20 cellular contexts compared by ENCODE assay signal in genomic region chr4:5639556-5639955, GRCh38.
A peak's percentile ranks its signal among the peaks of the same experiment; 100 is the strongest.
DNase-seq lines count a peak whose midpoint lies in the region; ATAC-seq and TF ChIP-seq lines count a peak whose summit lies in the region.
"Had no signal": no experiment of that assay in that cellular context is flagged by ENCODE, and none has a peak within 500 bp of the region (broad histone marks: within the 10 kb centered on the region; RNA-seq: fewer than 3 reads in every experiment).

No MANE protein-coding gene starts in this region.

- H3F3A ChIP-seq in smooth muscle cell (ENCODE audit: low read depth): no peaks in the 10 kb centered on the region

- peak overlapping the region; percentile 29; the same call in 1 of the 2 replicates for H3K23ac ChIP-seq in IMR-90 (ENCODE audit: low read depth, low read length)
- H3K23ac ChIP-seq in mesenchymal stem cell (ENCODE audit: low read length in 2 of 2): no peak overlapping the region

- no peaks in the 10 kb centered on the region for H3K36me3 Mint-ChIP-seq in T-cell
- H3K36me3 Mint-ChIP-seq in endothelial cell (ENCODE audit: low read depth, unreplicated experiment): peaks cover 12% of the 10 kb centered on the region
- H3K36me3 Mint-ChIP-seq: IgD-negative memory B cell had no signal

- WGBS in IMR-90 (ENCODE audit: extremely low coverage in 2 of 2, insufficient read length in 1 of 2), 2 experiments: no CpG with 5 or more reads among the region's 3 CpGs
- WGBS in mesenchymal stem cell: 100% methylated on average over 2 of the region's 3 CpGs
- WGBS in smooth muscle cell (ENCODE audit: low lambda C conversion rate): 96% methylated on average over 3 of the region's 3 CpGs

- H4K8ac ChIP-seq in IMR-90 (ENCODE audit: low read depth in 2 of 2, low read length in 2 of 2): peak overlapping the region in 1 of 2 experiments; percentile 3; a peak in 2 of 4 replicates
- no peak overlapping the region for H4K8ac ChIP-seq in mesenchymal stem cell (ENCODE audit: low read length)

- H3K9ac ChIP-seq in IMR-90 (ENCODE audit: low read depth, low read length): no peak overlapping the region
- H3K9ac ChIP-seq in mesenchymal stem cell (ENCODE audit: low read length): peak overlapping the region; percentile 59
- no peak overlapping the region for H3K9ac ChIP-seq in smooth muscle cell (ENCODE audit: low read depth)

- H4K91ac ChIP-seq in IMR-90 (ENCODE audit: insufficient read depth, low read depth, low read length): peak overlapping the region; percentile 1; the same call in 1 of the 2 replicates
- H4K91ac ChIP-seq in mesenchymal stem cell (ENCODE audit: low read length): no peak overlapping the region

- H3K18ac ChIP-seq in IMR-90 (ENCODE audit: low read depth, low read length) (peak overlapping the region; percentile 8; the same call in 1 of the 2 replicates), mesenchymal stem cell (ENCODE audit: low read depth in 1 of 2, low read length in 2 of 2) (peak overlapping the region in 1 of 2 experiments; percentile 91)

- H3K27me3 ChIP-seq in IMR-90 (ENCODE audit: control insufficient read depth, insufficient read depth, low read length) (no peaks in the 10 kb centered on the region), mesenchymal stem cell (ENCODE audit: control insufficient read depth in 1 of 2, insufficient read depth in 1 of 2, low read length in 2 of 2) (no peaks in the 10 kb centered on the region), smooth muscle cell (ENCODE audit: low read depth) (no peaks in the 10 kb centered on the region)

- H2BK5ac ChIP-seq in IMR-90 (ENCODE audit: low read depth, low read length, poor library complexity, severe bottlenecking) (peak overlapping the region; percentile 79), mesenchymal stem cell (ENCODE audit: low read depth, low read length, poor library complexity, severe bottlenecking) (no peak overlapping the region)

- no peak overlapping the region for H2BK12ac ChIP-seq in mesenchymal stem cell (ENCODE audit: low read length in 2 of 2)

- H3K4ac ChIP-seq in IMR-90 (ENCODE audit: low read depth, low read length) (peak overlapping the region; percentile 10), mesenchymal stem cell (ENCODE audit: low read depth in 1 of 2, low read length in 2 of 2) (peak overlapping the region in 1 of 2 experiments; percentile 3)

- H3K4me1 Mint-ChIP-seq in T-cell (no peaks in the 10 kb centered on the region), endothelial cell (ENCODE audit: unreplicated experiment) (no peaks in the 10 kb centered on the region)

- peaks cover 13% of the 10 kb centered on the region for H3K9me1 ChIP-seq in IMR-90 (ENCODE audit: insufficient read depth, low read length)

- CTCF ChIA-PET in IMR-90 (lab: Yijun Ruan, JAX): interaction anchor here (1.2 kb wide), 1 partner anchor 75 kb away, joined by 3 read pairs; no protein-coding TSS in a partner anchor
- CTCF ChIA-PET in T-cell (lab: Charles Lee): no interaction called here

- H4K20me1 ChIP-seq in IMR-90 (ENCODE audit: insufficient read depth, low read length) (no peaks in the 10 kb centered on the region), smooth muscle cell (ENCODE audit: low read depth) (no peaks in the 10 kb centered on the region)

- peak overlapping the region; percentile 70; the same call in 1 of the 2 replicates for H2AK5ac ChIP-seq in IMR-90 (ENCODE audit: low read depth, low read length)
- H2AK5ac ChIP-seq in mesenchymal stem cell (ENCODE audit: low read length, severe bottlenecking): no peak overlapping the region

- no peak for DNase-seq in IMR-90
- peak; percentile 55 for DNase-seq in SK-MEL-5 (ENCODE audit: low read depth, low spot score)
- no peak for DNase-seq in mesenchymal stem cell
- no peak for DNase-seq in smooth muscle cell (lab: John Stamatoyannopoulos, UW; ENCODE audit: unreplicated experiment)
- no peak for DNase-seq in T-cell
- no peak for DNase-seq in endothelial cell (ENCODE audit: low spot score)
- DNase-seq: Caco-2; CD4-positive, alpha-beta T cell; DMS 273 treated with DMSO at 0.1 percent for 48 hours; DMS79 treated with DMSO at 0.1 percent for 48 hours; H9; NCI-H1694 treated with DMSO at 0.1 percent for 48 hours; NCI-H2081 treated with DMSO at 0.1 percent for 48 hours; NCI-H2171 treated with DMSO at 0.1 percent for 48 hours; NCI-H524 treated with DMSO at 0.1 percent for 48 hours; NCI-H82; SHP77 had no signal

- H3K4me3 Mint-ChIP-seq in T-cell (no peak overlapping the region), endothelial cell (ENCODE audit: unreplicated experiment) (no peak overlapping the region)
- H3K4me3 Mint-ChIP-seq: CD4-positive, alpha-beta T cell; H9; IgD-negative memory B cell had no signal

- in situ Hi-C loops in IMR-90 (cut with MboI; ENCODE audit: low sequenced_read_pairs): no loop called here
- in situ Hi-C loops in SK-MEL-5 (cut with HindIII; ENCODE audit: low pct_unique_long_range_greater_than_20kb, low sequenced_read_pairs): no loop called here

- TF ChIP-seq CTCF in IMR-90 (conservative IDR thresholded peaks at IDR 0.05; ENCODE audit: low read depth, low read length) (no peak), smooth muscle cell (IDR thresholded peaks at IDR 0.05; ENCODE audit: borderline replicate concordance, insufficient read depth, poor library complexity, severe bottlenecking) (no peak), endothelial cell (IDR thresholded peaks at IDR 0.05; ENCODE audit: unreplicated experiment) (no peak)

- peaks cover 15% of the 10 kb centered on the region for H3K4me1 ChIP-seq in IMR-90 (ENCODE audit: control insufficient read depth, insufficient read depth, low read length)
- peaks cover 8% of the 10 kb centered on the region for H3K4me1 ChIP-seq in mesenchymal stem cell (ENCODE audit: control insufficient read depth, insufficient read depth, low read depth, low read length)
- H3K4me1 ChIP-seq in smooth muscle cell (ENCODE audit: low read depth): no peaks in the 10 kb centered on the region
- H3K4me1 ChIP-seq: Caco-2 had no signal

- H3K4me3 ChIP-seq in IMR-90 (ENCODE audit: insufficient read depth, low read depth, low read length): no peak overlapping the region
- H3K4me3 ChIP-seq in mesenchymal stem cell (ENCODE audit: insufficient read depth in 1 of 2, low read depth in 1 of 2, low read length in 2 of 2): no peak overlapping the region
- H3K4me3 ChIP-seq in smooth muscle cell: no peak overlapping the region
- H3K4me3 ChIP-seq: SK-N-MC had no signal

- H3K36me3 ChIP-seq in IMR-90 (ENCODE audit: control insufficient read depth, insufficient read depth, low read length): peaks cover 15% of the 10 kb centered on the region
- peaks cover 15 to 57% of the 10 kb centered on the region in 2 experiments for H3K36me3 ChIP-seq in mesenchymal stem cell (ENCODE audit: control insufficient read depth in 1 of 2, insufficient read depth in 2 of 2, low read depth in 1 of 2, low read length in 2 of 2)
- peaks cover 14% of the 10 kb centered on the region for H3K36me3 ChIP-seq in smooth muscle cell (ENCODE audit: low read depth)

- ATAC-seq in IMR-90 (ENCODE audit: low read depth) (no peak), HG03025 (IDR thresholded peaks at IDR 0.05; ENCODE audit: low FRiP score, unreplicated experiment) (no peak), T-cell (replicated peaks in 1 of 4) (no peak)

- H3K9me3 Mint-ChIP-seq in T-cell (peaks cover 0 to 3% (median 2%) of the 10 kb centered on the region in 3 donors), endothelial cell (ENCODE audit: unreplicated experiment) (no peaks in the 10 kb centered on the region)
- H3K9me3 Mint-ChIP-seq: CD4-positive, alpha-beta T cell; H9 had no signal

- H3K14ac ChIP-seq in IMR-90 (replicated peaks; ENCODE audit: low read depth, low read length): 0 out of 2 replicates have a peak overlapping the region, but pooled peaks have one; percentile 33
- H3K14ac ChIP-seq in mesenchymal stem cell (ENCODE audit: low read length in 2 of 2): peak overlapping the region in 1 of 2 experiments; percentile 6

- H2AK9ac ChIP-seq in IMR-90 (replicated peaks; ENCODE audit: low read depth, low read length, poor library complexity): no peak overlapping the region

- H4K5ac ChIP-seq in IMR-90 (ENCODE audit: low read depth, low read length): no peak overlapping the region; the same call in 1 of the 2 replicates

- H3K4me2 ChIP-seq in IMR-90 (ENCODE audit: low read depth, low read length): no peak overlapping the region
- no peak overlapping the region for H3K4me2 ChIP-seq in mesenchymal stem cell (ENCODE audit: low read length, poor library complexity, severe bottlenecking)
- H3K4me2 ChIP-seq in smooth muscle cell: no peak overlapping the region

- TF ChIP-seq POLR2A in IMR-90 (IDR thresholded peaks at IDR 0.05; ENCODE audit: low read depth, low read length): no peak

- H3K27ac Mint-ChIP-seq in T-cell: no peak overlapping the region
- no peak overlapping the region for H3K27ac Mint-ChIP-seq in endothelial cell (ENCODE audit: unreplicated experiment)
- H3K27ac Mint-ChIP-seq: CD4-positive, alpha-beta T cell; H9; IgD-negative memory B cell had no signal

- H2BK15ac ChIP-seq in IMR-90 (ENCODE audit: low read depth, low read length) (0 out of 3 replicates have a peak overlapping the region, but pooled peaks have one; percentile 3), mesenchymal stem cell (ENCODE audit: low read depth, poor library complexity, severe bottlenecking) (no peak overlapping the region)

- H3K79me1 ChIP-seq in IMR-90 (ENCODE audit: low read depth in 1 of 2, low read length in 2 of 2) (peaks cover 0 to 9% of the 10 kb centered on the region in 2 experiments; a peak in 2 of 4 replicates), mesenchymal stem cell (replicated peaks; ENCODE audit: low read length, poor library complexity, severe bottlenecking) (no peaks in the 10 kb centered on the region)

- H2BK120ac ChIP-seq in IMR-90 (ENCODE audit: low read depth, low read length) (peak overlapping the region; percentile 81), mesenchymal stem cell (ENCODE audit: low read depth, low read length) (no peak overlapping the region)

- POLR2A ChIA-PET in IMR-90 (lab: Charles Lee; ENCODE audit: unreplicated experiment) (no interaction called here), T-cell (lab: Charles Lee) (no interaction called here)

- H3K27ac ChIP-seq in IMR-90 (ENCODE audit: insufficient read depth, low read length): no peak overlapping the region
- no peak overlapping the region for H3K27ac ChIP-seq in mesenchymal stem cell (ENCODE audit: low read length, poor library complexity, severe bottlenecking)
- H3K27ac ChIP-seq in smooth muscle cell (ENCODE audit: low read depth): peak overlapping the region; percentile 83
- H3K27ac ChIP-seq: SK-N-MC had no signal

- H3K9me3 ChIP-seq in IMR-90 (ENCODE audit: control insufficient read depth, insufficient read depth, low read length) (no peaks in the 10 kb centered on the region), mesenchymal stem cell (ENCODE audit: control insufficient read depth, low read length) (no peaks in the 10 kb centered on the region), smooth muscle cell (replicated peaks; ENCODE audit: low read depth) (no peaks in the 10 kb centered on the region)
- H3K9me3 ChIP-seq: Caco-2 had no signal

- no peaks in the 10 kb centered on the region for H3K27me3 Mint-ChIP-seq in T-cell
- H3K27me3 Mint-ChIP-seq in endothelial cell (ENCODE audit: unreplicated experiment): no peaks in the 10 kb centered on the region
- H3K27me3 Mint-ChIP-seq: CD4-positive, alpha-beta T cell; IgD-negative memory B cell had no signal

- H2AFZ ChIP-seq in IMR-90 (replicated peaks; ENCODE audit: low read length, poor library complexity) (no peak overlapping the region), mesenchymal stem cell (ENCODE audit: low read depth, low read length) (no peak overlapping the region), smooth muscle cell (ENCODE audit: low read depth) (no peak overlapping the region)

- peak overlapping the region; percentile 72 for H2BK20ac ChIP-seq in IMR-90 (ENCODE audit: low read depth, low read length)

- no peak overlapping the region for H3K56ac ChIP-seq in IMR-90 (ENCODE audit: extremely low read depth, insufficient read depth, low read length)

- dilution Hi-C loops in IMR-90 (cut with HindIII; ENCODE audit: low sequenced_read_pairs, unreplicated experiment): no loop called here

- intact Hi-C loops in IMR-90 (cut with micrococcal nuclease): loop anchor here (5.0 kb wide), 2 partner anchors 153 to 602 kb away; no protein-coding TSS in a partner anchor

- no TSS peak for BruUV-seq in IMR-90 (replicated peaks; lab: Mats Ljungman, UMichigan)

- H3K79me2 ChIP-seq in smooth muscle cell (ENCODE audit: low read depth): no peaks in the 10 kb centered on the region

- no peak for TF ChIP-seq RAD21 in IMR-90 (IDR thresholded peaks at IDR 0.05; ENCODE audit: low read length)
